Comparison of ENCODE assay signal across 36 cellular contexts in genomic region chr1:32868085-32868484, GRCh38. TPM values are rescaled to one million over a fixed set of nuclear protein-coding genes. Genes with fewer than 3 reads are reported as not detected.
"Had no signal": no experiment of that assay in that cellular context is flagged by ENCODE, and none has a peak within 500 bp of the region (broad histone marks: within the 10 kb centered on the region; RNA-seq: fewer than 3 reads in every experiment).

No MANE protein-coding gene starts in this region.

- H3K4me3 Mint-ChIP-seq: activated CD8-positive, alpha-beta T cell treated with anti-CD3 and anti-CD28 coated beads, Interleukin-2, amount 10 ng/mL, durations not matched to agents 7 days and 5 days; activated naive CD4-positive, alpha-beta T cell treated with anti-CD3 and anti-CD28 coated beads for 36 hours; IgD-negative memory B cell; T-helper 17 cell had no signal

- ATAC-seq: activated CD8-positive, alpha-beta T cell treated with anti-CD3 and anti-CD28 coated beads, Interleukin-2, amount 10 ng/mL, durations not matched to agents 7 days and 5 days; activated naive CD4-positive, alpha-beta T cell treated with anti-CD3 and anti-CD28 coated beads, Interleukin-2, amount 50 U/mL, for 72 hours; body of pancreas; PC-3; SK-N-SH treated with all-trans-retinoic acid at 6 μM for 48 hours; T-cell; T-helper 17 cell had no signal

- H3K36me3 ChIP-seq: breast epithelium had no signal

- H3K27ac ChIP-seq: adrenal gland, body of pancreas, breast epithelium, Peyer's patch, WERI-Rb-1 had no signal

- H3K27me3 ChIP-seq: adrenal gland, body of pancreas, breast epithelium had no signal

- H3K9me3 Mint-ChIP-seq: activated naive CD4-positive, alpha-beta T cell treated with anti-CD3 and anti-CD28 coated beads for 36 hours; activated naive CD4-positive, alpha-beta T cell treated with anti-CD3 and anti-CD28 coated beads, Interleukin-2, amount 50 U/mL, for 72 hours; IgD-negative memory B cell; T-cell had no signal

- H3K4me3 ChIP-seq: adrenal gland, body of pancreas, breast epithelium, Peyer's patch had no signal

- H3K9me3 ChIP-seq: adrenal gland, body of pancreas, breast epithelium, Peyer's patch had no signal

- H3K27ac Mint-ChIP-seq: activated CD8-positive, alpha-beta T cell treated with anti-CD3 and anti-CD28 coated beads, Interleukin-2, amount 10 ng/mL, durations not matched to agents 7 days and 5 days; activated naive CD4-positive, alpha-beta T cell treated with anti-CD3 and anti-CD28 coated beads for 36 hours; activated naive CD4-positive, alpha-beta T cell treated with anti-CD3 and anti-CD28 coated beads, Interleukin-2, amount 50 U/mL, for 72 hours; IgD-negative memory B cell; T-cell had no signal

- DNase-seq: activated CD4-positive, alpha-beta T cell treated with anti-CD3 and anti-CD28 coated beads for 1 hour; activated CD4-positive, alpha-beta T cell treated with anti-CD3 and anti-CD28 coated beads for 48 hours; activated CD4-positive, CD25-positive, alpha-beta regulatory T cell; activated CD8-positive, alpha-beta memory T cell treated with anti-CD3 and anti-CD28 coated beads, Interleukin-2, amount 50 U/mL, for 4 hours; activated CD8-positive, alpha-beta T cell treated with anti-CD3 and anti-CD28 coated beads, Interleukin-2, amount 10 ng/mL, durations not matched to agents 7 days and 5 days; activated gamma-delta T cell; activated naive CD4-positive, alpha-beta T cell treated with anti-CD3 and anti-CD28 coated beads for 36 hours; body of pancreas; central memory CD4-positive, alpha-beta T cell; Karpas-422; KBM-7; NCI-H1105; NCI-H1417 treated with DMSO at 0.1 percent for 48 hours; NCI-H187 treated with DMSO at 0.1 percent for 48 hours; NCI-H2081; NCI-H345; NCI-H526; NCI-H748 treated with DMSO at 0.1 percent for 48 hours; NK-92 treated with Interleukin-12 subunit alpha and Interleukin-12 subunit beta, amount 100 ng/mL, for 24 hours; PC-3; Peyer's patch; RPMI8226; SIG-M5; T-cell; T-helper 17 cell; T-helper 9 cell; WERI-Rb-1 had no signal

RNA-seq across cellular contexts. Expression of gene FNDC5, which starts 2.6 kb away (rescaled TPM):
- total RNA-seq: activated CD8-positive, alpha-beta T cell treated with anti-CD3 and anti-CD28 coated beads, Interleukin-2, amount 10 ng/mL, durations not matched to agents 7 days and 5 days; activated naive CD4-positive, alpha-beta T cell treated with anti-CD3 and anti-CD28 coated beads for 36 hours; activated naive CD4-positive, alpha-beta T cell treated with anti-CD3 and anti-CD28 coated beads, Interleukin-2, amount 50 U/mL, for 72 hours; body of pancreas; MCF 10A; T-cell; T-helper 17 cell had no signal
- polyA plus RNA-seq: IgD-negative memory B cell had no signal

RNA-seq across cellular contexts. Expression of gene HPCA, which starts 18.2 kb away (rescaled TPM):
- total RNA-seq: activated CD8-positive, alpha-beta T cell treated with anti-CD3 and anti-CD28 coated beads, Interleukin-2, amount 10 ng/mL, durations not matched to agents 7 days and 5 days; activated naive CD4-positive, alpha-beta T cell treated with anti-CD3 and anti-CD28 coated beads for 36 hours; astrocyte; body of pancreas; MCF 10A; NCI-H460; PC-3; SK-MEL-5; T-helper 17 cell had no signal
- polyA plus RNA-seq: IgD-negative memory B cell had no signal

RNA-seq across cellular contexts. Expression of gene TMEM54, which starts 33.1 kb away (rescaled TPM):
- total RNA-seq: activated CD8-positive, alpha-beta T cell treated with anti-CD3 and anti-CD28 coated beads, Interleukin-2, amount 10 ng/mL, durations not matched to agents 7 days and 5 days; T-helper 17 cell had no signal
- polyA plus RNA-seq: IgD-negative memory B cell had no signal
